8 cellular contexts compared by ENCODE assay signal in genomic region chr3:127747751-127748521, GRCh38.
DNase-seq lines count a peak whose midpoint lies in the region; ATAC-seq and TF ChIP-seq lines count a peak whose summit lies in the region.

No MANE protein-coding gene starts in this region.

- no peaks in the 10 kb centered on the region for H3K9me3 ChIP-seq in OCI-LY7 (ENCODE audit: low read length)

- no peaks in the 10 kb centered on the region for H4K20me1 ChIP-seq in OCI-LY7 (ENCODE audit: insufficient read depth, low read length)

- POLR2A ChIA-PET in OCI-LY7 (lab: Charles Lee) = interaction anchor here (1.0 kb wide), 1 partner anchor 12 kb away, joined by 3 read pairs; no protein-coding TSS in a partner anchor

- intact Hi-C loops in OCI-LY7 (cut with micrococcal nuclease; ENCODE audit: unreplicated experiment) = no loop called here

- DNase-seq in ACHN = peak; percentile 86
- peak; percentile 27 for DNase-seq in NB4 (ENCODE audit: low read depth)
- DNase-seq in cardiac fibroblast (ENCODE audit: low read depth in 2 of 2) = peak; percentile 80 to 98
- peak; percentile 90 for DNase-seq in mesenteric fat pad (ENCODE audit: low spot score)
- DNase-seq in OCI-LY7 (ENCODE audit: low spot score) = no peak

- TF ChIP-seq POLR2A in NB4 (IDR thresholded peaks at IDR 0.05; ENCODE audit: extremely low read depth, insufficient read length) = no peak

- no peak overlapping the region for H3K27ac ChIP-seq in OCI-LY7 (ENCODE audit: low read depth, low read length, poor library complexity, severe bottlenecking)

- TF ChIP-seq CTCF in NB4 (IDR thresholded peaks at IDR 0.05; ENCODE audit: low read depth, low read length) (no peak), cardiac fibroblast (IDR thresholded peaks at IDR 0.05; ENCODE audit: low read depth, low read length) (peak; percentile 10), OCI-LY7 (conservative IDR thresholded peaks at IDR 0.05; ENCODE audit: low read length) (no peak)

- H3K4me1 ChIP-seq in OCI-LY7 (ENCODE audit: insufficient read depth, low read length, poor library complexity, severe bottlenecking) = peaks cover 26% of the 10 kb centered on the region

- no peaks in the 10 kb centered on the region for H3K79me2 ChIP-seq in OCI-LY7 (ENCODE audit: insufficient read depth, low read depth, low read length)

- no peak overlapping the region for H3K4me3 ChIP-seq in NB4 (ENCODE audit: low read depth, low read length)
- H3K4me3 ChIP-seq in cardiac fibroblast (replicated peaks in 1 of 2; ENCODE audit: low read depth in 2 of 2, low read length in 2 of 2) = no peak overlapping the region
- H3K4me3 ChIP-seq in OCI-LY7 (ENCODE audit: low read depth, low read length, poor library complexity, severe bottlenecking) = no peak overlapping the region

- H3K36me3 ChIP-seq in OCI-LY7 (ENCODE audit: insufficient read depth, low read length) = no peaks in the 10 kb centered on the region

- H3K9me2 ChIP-seq in OCI-LY7 (ENCODE audit: insufficient read depth, low read length) = no peaks in the 10 kb centered on the region

- BruUV-seq in OCI-LY7 (replicated peaks; lab: Mats Ljungman, UMichigan) = no TSS peak

- ATAC-seq in GM18868 (IDR thresholded peaks at IDR 0.05; ENCODE audit: unreplicated experiment) = no peak
- ATAC-seq in GM18517 (IDR thresholded peaks at IDR 0.05; ENCODE audit: unreplicated experiment) = no peak
- ATAC-seq in GM19455 (IDR thresholded peaks at IDR 0.05; ENCODE audit: unreplicated experiment) = no peak

- H2AFZ ChIP-seq in OCI-LY7 (ENCODE audit: low read length) = no peak overlapping the region

- CTCF ChIA-PET in OCI-LY7 (lab: Charles Lee; ENCODE audit: unreplicated experiment) = interaction anchor here (0.6 kb wide), 2 partner anchors 8 to 130 kb away, joined by 3 read pairs; no protein-coding TSS in a partner anchor

- in situ Hi-C loops in ACHN (cut with HindIII; ENCODE audit: low pct_ligation_motif_present, low pct_unique_long_range_greater_than_20kb, low sequenced_read_pairs) = no loop called here

- no peak overlapping the region for H3K4me2 ChIP-seq in OCI-LY7 (ENCODE audit: low read length)
